In genomic region chr12:80186727-80187217, GRCh38 we compare ENCODE assay signal across 9 cellular contexts.
DNase-seq lines count a peak whose midpoint lies in the region; ATAC-seq and TF ChIP-seq lines count a peak whose summit lies in the region.
"Had no signal": no experiment of that assay in that cellular context is flagged by ENCODE, and none has a peak within 500 bp of the region (broad histone marks: within the 10 kb centered on the region; RNA-seq: fewer than 3 reads in every experiment).

No MANE protein-coding gene starts in this region.

- no peak overlapping the region for H3K4me3 ChIP-seq in BLaER1 treated with 17β-estradiol and CSF1 and Interleukin-3, amounts not matched to agents 10 nM and 100 nM
- no peak overlapping the region for H3K4me3 ChIP-seq in foreskin fibroblast (ENCODE audit: low read depth in 1 of 2, low read length in 2 of 2)
- H3K4me3 ChIP-seq in neuronal stem cell (ENCODE audit: low read length in 2 of 2): no peak overlapping the region

- no peaks in the 10 kb centered on the region for H3K27me3 ChIP-seq in BLaER1 treated with 17β-estradiol and CSF1 and Interleukin-3, amounts not matched to agents 10 nM and 100 nM
- H3K27me3 ChIP-seq in neuronal stem cell (ENCODE audit: control insufficient read depth in 3 of 3, insufficient read depth in 3 of 3, low read depth in 1 of 3, low read length in 3 of 3): no peaks in the 10 kb centered on the region

- no peaks in the 10 kb centered on the region for H3K9me3 Mint-ChIP-seq in activated T-helper 2 cell treated with anti-CD3 and anti-CD28 coated beads, Interferon-gamma antibody, Interleukin-2, Interleukin-4, amounts not matched to agents 10 μg/mL and 5 μg/mL and 100 μg/mL, durations not matched to agents 14 hours and 24 hours and 36 hours
- H3K9me3 Mint-ChIP-seq: stimulated activated naive CD8-positive, alpha-beta T cell treated with anti-CD3 and anti-CD28 coated beads, Interleukin-15, amount 100 ng/mL, for 72 hours had no signal

- no peak overlapping the region for H3K14ac ChIP-seq in neuronal stem cell (ENCODE audit: low read length)

- H3K18ac ChIP-seq in neuronal stem cell (ENCODE audit: low read length): no peak overlapping the region

- H3K27ac ChIP-seq in BLaER1 treated with 17β-estradiol and CSF1 and Interleukin-3, amounts not matched to agents 10 nM and 100 nM: peak overlapping the region in 10 of 11 experiments; percentile 38 to 71 (median 54); a peak in 19 of 22 replicates
- H3K27ac ChIP-seq in neuronal stem cell (replicated peaks; ENCODE audit: low read length): no peak overlapping the region

- no peak overlapping the region for H4K8ac ChIP-seq in neuronal stem cell (ENCODE audit: low read depth, low read length)

- no peak overlapping the region for H4K91ac ChIP-seq in neuronal stem cell (ENCODE audit: low read depth, low read length, poor library complexity)

- DNase-seq in NCI-H345 (lab: John Stamatoyannopoulos, UW): peak; percentile 58
- DNase-seq in activated CD4-positive, alpha-beta T cell treated with anti-CD3 and anti-CD28 coated beads, Interleukin-2, amount 50 U/mL, for 1 hour: peak; percentile 14
- peak; percentile 86 to 94 for DNase-seq in foreskin fibroblast
- peak; percentile 56 for DNase-seq in neuronal stem cell (ENCODE audit: low spot score)
- DNase-seq in activated T-helper 2 cell treated with anti-CD3 and anti-CD28 coated beads, Interferon-gamma antibody, Interleukin-2, Interleukin-4, amounts not matched to agents 10 μg/mL and 5 μg/mL and 100 μg/mL, durations not matched to agents 14 hours and 24 hours and 36 hours (ENCODE audit: low spot score): no peak

- intact Hi-C loops in activated T-helper 2 cell treated with anti-CD3 and anti-CD28 coated beads, Interferon-gamma antibody, Interleukin-2, Interleukin-4, amounts not matched to agents 10 μg/mL and 5 μg/mL and 100 μg/mL, durations not matched to agents 14 hours and 24 hours and 36 hours (cut with micrococcal nuclease): loop anchor here (1.0 to 5.0 kb wide), 4 partner anchors 17 to 639 kb away; partner anchors contain the start of genes OTOGL and PPP1R12A

- H4K20me1 ChIP-seq in BLaER1 treated with 17β-estradiol and CSF1 and Interleukin-3, amounts not matched to agents 10 nM and 100 nM: no peaks in the 10 kb centered on the region

- no peak overlapping the region for H3K4me3 Mint-ChIP-seq in activated T-helper 2 cell treated with anti-CD3 and anti-CD28 coated beads, Interferon-gamma antibody, Interleukin-2, Interleukin-4, amounts not matched to agents 10 μg/mL and 5 μg/mL and 100 μg/mL, durations not matched to agents 14 hours and 24 hours and 36 hours (ENCODE audit: low read depth)
- H3K4me3 Mint-ChIP-seq: stimulated activated naive CD8-positive, alpha-beta T cell treated with anti-CD3 and anti-CD28 coated beads, Interleukin-15, amount 100 ng/mL, for 72 hours had no signal

- H2BK15ac ChIP-seq in neuronal stem cell (ENCODE audit: low read length): no peak overlapping the region

- H3K4ac ChIP-seq in neuronal stem cell (ENCODE audit: low read length): no peak overlapping the region

- no CpG with 5 or more reads among the region's 2 CpGs for WGBS in neuronal stem cell (ENCODE audit: extremely low coverage in 2 of 2, insufficient read length in 2 of 2, insufficient replicate concordance in 1 of 2), 2 donors

- no peak overlapping the region for H2BK12ac ChIP-seq in neuronal stem cell (ENCODE audit: low read length)

- H2BK120ac ChIP-seq in neuronal stem cell (ENCODE audit: low read depth, low read length): no peak overlapping the region

- H3K79me1 ChIP-seq in neuronal stem cell (ENCODE audit: low read depth, low read length): no peaks in the 10 kb centered on the region

- H3K4me2 ChIP-seq in BLaER1 treated with 17β-estradiol and CSF1 and Interleukin-3, amounts not matched to agents 10 nM and 100 nM: peak overlapping the region; percentile 31 to 65 (median 57); a peak in 21 of 22 replicates
- no peak overlapping the region for H3K4me2 ChIP-seq in neuronal stem cell (ENCODE audit: insufficient read depth, low read length, poor library complexity, severe bottlenecking)

- H2AK5ac ChIP-seq in neuronal stem cell (ENCODE audit: low read depth, low read length): no peak overlapping the region

- peaks cover 14 to 30% (median 22%) of the 10 kb centered on the region in 10 experiments for H3K4me1 ChIP-seq in BLaER1 treated with 17β-estradiol and CSF1 and Interleukin-3, amounts not matched to agents 10 nM and 100 nM
- peaks cover 2 to 5% of the 10 kb centered on the region in 2 donors for H3K4me1 ChIP-seq in neuronal stem cell (ENCODE audit: control insufficient read depth in 2 of 2, insufficient read depth in 1 of 2, low read depth in 1 of 2, low read length in 2 of 2)

- peaks cover 4% of the 10 kb centered on the region for H3K4me1 Mint-ChIP-seq in activated T-helper 2 cell treated with anti-CD3 and anti-CD28 coated beads, Interferon-gamma antibody, Interleukin-2, Interleukin-4, amounts not matched to agents 10 μg/mL and 5 μg/mL and 100 μg/mL, durations not matched to agents 14 hours and 24 hours and 36 hours (ENCODE audit: low read depth)
- H3K4me1 Mint-ChIP-seq: stimulated activated naive CD8-positive, alpha-beta T cell treated with anti-CD3 and anti-CD28 coated beads, Interleukin-15, amount 100 ng/mL, for 72 hours had no signal

- peak; percentile 77 for TF ChIP-seq CTCF in foreskin fibroblast (IDR thresholded peaks at IDR 0.05; ENCODE audit: low read depth, low read length)

- peak overlapping the region; percentile 67 for H2AFZ ChIP-seq in neuronal stem cell (ENCODE audit: low read length)

- H3K27ac Mint-ChIP-seq in activated T-helper 2 cell treated with anti-CD3 and anti-CD28 coated beads, Interferon-gamma antibody, Interleukin-2, Interleukin-4, amounts not matched to agents 10 μg/mL and 5 μg/mL and 100 μg/mL, durations not matched to agents 14 hours and 24 hours and 36 hours: no peak overlapping the region

- H3K27me3 Mint-ChIP-seq in activated T-helper 2 cell treated with anti-CD3 and anti-CD28 coated beads, Interferon-gamma antibody, Interleukin-2, Interleukin-4, amounts not matched to agents 10 μg/mL and 5 μg/mL and 100 μg/mL, durations not matched to agents 14 hours and 24 hours and 36 hours (ENCODE audit: low read depth): peaks cover 2% of the 10 kb centered on the region
- H3K27me3 Mint-ChIP-seq: stimulated activated naive CD8-positive, alpha-beta T cell treated with anti-CD3 and anti-CD28 coated beads, Interleukin-15, amount 100 ng/mL, for 72 hours had no signal

- no peak overlapping the region for H2BK5ac ChIP-seq in neuronal stem cell (ENCODE audit: low read length)

- no peaks in the 10 kb centered on the region for H3K9me3 ChIP-seq in BLaER1 treated with 17β-estradiol and CSF1 and Interleukin-3, amounts not matched to agents 10 nM and 100 nM (replicated peaks in 1 of 11)
- H3K9me3 ChIP-seq in neuronal stem cell (replicated peaks in 1 of 2; ENCODE audit: control insufficient read depth in 2 of 2, insufficient read depth in 1 of 2, low read depth in 1 of 2, low read length in 2 of 2): no peaks in the 10 kb centered on the region

- H3K36me3 Mint-ChIP-seq in activated T-helper 2 cell treated with anti-CD3 and anti-CD28 coated beads, Interferon-gamma antibody, Interleukin-2, Interleukin-4, amounts not matched to agents 10 μg/mL and 5 μg/mL and 100 μg/mL, durations not matched to agents 14 hours and 24 hours and 36 hours (ENCODE audit: low read depth): no peaks in the 10 kb centered on the region

- no peak overlapping the region for H3K23ac ChIP-seq in neuronal stem cell (ENCODE audit: low read depth, low read length, poor library complexity)

- H3K36me3 ChIP-seq in BLaER1 treated with 17β-estradiol and CSF1 and Interleukin-3, amounts not matched to agents 10 nM and 100 nM: no peaks in the 10 kb centered on the region
- H3K36me3 ChIP-seq in neuronal stem cell (replicated peaks in 1 of 2; ENCODE audit: control insufficient read depth in 2 of 2, insufficient read depth in 2 of 2, low read length in 2 of 2): no peaks in the 10 kb centered on the region

- H3K9ac ChIP-seq in BLaER1 treated with 17β-estradiol and CSF1 and Interleukin-3, amounts not matched to agents 10 nM and 100 nM: peak overlapping the region in 3 of 11 experiments; percentile 0 to 26 (median 7); a peak in 1 of 22 replicates
- no peak overlapping the region for H3K9ac ChIP-seq in neuronal stem cell (ENCODE audit: low read depth, low read length, poor library complexity)

- ATAC-seq in GM18511 (IDR thresholded peaks at IDR 0.05; ENCODE audit: unreplicated experiment): peak; percentile 40
- ATAC-seq in HG03103 (IDR thresholded peaks at IDR 0.05; ENCODE audit: low read depth, unreplicated experiment): peak; percentile 50
